ENCODE assay signal across 2 cellular contexts in genomic region chr19:50221087-50221486, GRCh38.
TF ChIP-seq lines count a peak whose summit lies in the region.

No MANE protein-coding gene starts in this region.

TF ChIP-seq in HepG2, 621 proteins besides CTCF, POLR2A, EP300 and RAD21:
- peak; percentile 82 for TF ChIP-seq ZNF629 (CRISPR knock-in tag; conservative IDR thresholded peaks at IDR 0.05)
- no peak for TF ChIP-seq ZNF30 (CRISPR knock-in tag; IDR thresholded peaks at IDR 0.05)

TF ChIP-seq in H1, 55 proteins besides CTCF, POLR2A, EP300 and RAD21:
- TF ChIP-seq KDM1A (IDR thresholded peaks at IDR 0.05; ENCODE audit: borderline replicate concordance, low read length) (0 out of 2 replicates have a peak, but pooled peaks have one; percentile 24), TCF12 (IDR thresholded peaks at IDR 0.05; ENCODE audit: low read depth, low read length) (no peak), CBX8 (IDR thresholded peaks at IDR 0.05; ENCODE audit: borderline replicate concordance, low read depth, low read length) (no peak)
